ENCODE assay signal across 14 cellular contexts in the genomic region with DNA sequence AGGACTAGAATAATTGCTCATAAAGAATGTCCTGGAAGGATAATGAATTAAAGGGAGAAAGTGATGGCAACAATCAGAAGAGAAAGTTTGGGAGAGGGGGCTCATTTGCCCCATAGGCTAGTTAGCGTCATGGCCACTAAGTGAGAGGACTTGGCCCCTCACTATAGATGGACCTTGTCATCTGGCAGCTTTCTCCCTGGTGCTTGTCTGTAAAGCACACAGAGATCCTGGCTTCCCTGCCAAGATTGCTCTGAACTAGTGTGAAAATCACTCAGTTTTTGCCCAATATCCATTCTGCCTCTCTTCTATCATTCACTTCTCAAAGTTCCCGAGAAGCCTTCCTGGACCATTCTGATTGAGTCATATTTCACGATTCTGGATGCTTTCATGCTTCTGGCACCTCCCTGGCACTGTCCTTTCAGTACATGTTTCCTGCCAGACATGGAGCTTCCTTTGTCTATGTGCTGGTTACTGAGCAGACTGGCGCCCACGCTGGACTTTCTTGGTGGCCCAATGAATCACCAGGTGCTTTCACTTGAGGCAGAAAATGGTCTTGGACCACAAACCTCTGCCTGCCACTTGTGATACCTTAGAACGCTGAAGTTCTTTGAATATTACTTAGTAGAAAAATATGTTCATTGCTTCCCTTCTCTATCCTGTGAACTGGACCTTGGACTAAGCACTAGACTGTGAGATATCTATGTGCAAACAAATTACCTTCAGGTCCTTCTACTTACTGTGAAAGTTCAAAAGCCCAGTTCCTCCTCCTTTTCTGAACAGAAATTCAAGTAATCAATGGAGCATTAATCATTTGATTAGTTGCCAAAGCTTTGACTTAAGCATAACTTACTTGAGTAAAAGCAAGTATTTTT.
DNase-seq lines count a peak whose midpoint lies in the region; ATAC-seq and TF ChIP-seq lines count a peak whose summit lies in the region.
"Had no signal": no experiment of that assay in that cellular context is flagged by ENCODE, and none has a peak within 500 bp of the region (broad histone marks: within the 10 kb centered on the region; RNA-seq: fewer than 3 reads in every experiment).

No MANE protein-coding gene starts in this region.

- H3K4me3 Mint-ChIP-seq in CD4-positive, alpha-beta T cell, result no peak overlapping the region
- H3K4me3 Mint-ChIP-seq in natural killer cell, result peak overlapping the region; percentile 52
- H3K4me3 Mint-ChIP-seq: dendritic cell treated with granulocyte-macrophage colony-stimulating factor and Interleukin-4, amounts not matched to agents 40 ng/mL and 50 ng/mL, for 4 days had no signal

- POLR2A ChIA-PET in CD4-positive, alpha-beta T cell (lab: Charles Lee), result interaction anchor here (1.9 kb wide), 1 partner anchor 13 kb away, joined by 8 read pairs; no protein-coding TSS in a partner anchor

- no peak for DNase-seq in CD4-positive, alpha-beta T cell
- peak; percentile 37 for DNase-seq in HT1080 (ENCODE audit: low read depth)
- peak in 1 of 2 donors; percentile 76 for DNase-seq in activated naive CD4-positive, alpha-beta T cell treated with anti-CD3 and anti-CD28 coated beads, Interleukin-2, amount 50 U/mL, for 72 hours (ENCODE audit: low spot score in 2 of 2)
- no peak for DNase-seq in natural killer cell
- DNase-seq in BE2C, result no peak
- no peak for DNase-seq in epidermal melanocyte (ENCODE audit: insufficient read length, low spot score)
- DNase-seq in H4 (ENCODE audit: low spot score), result no peak
- DNase-seq: amygdala, Kasumi-1, NCI-H2081 treated with DMSO at 0.1 percent for 48 hours, SW 1271 had no signal

- H3K9me3 Mint-ChIP-seq in CD4-positive, alpha-beta T cell, result no peaks in the 10 kb centered on the region
- no peaks in the 10 kb centered on the region for H3K9me3 Mint-ChIP-seq in activated naive CD4-positive, alpha-beta T cell treated with anti-CD3 and anti-CD28 coated beads, Interleukin-2, amount 50 U/mL, for 72 hours
- no peaks in the 10 kb centered on the region for H3K9me3 Mint-ChIP-seq in natural killer cell
- H3K9me3 Mint-ChIP-seq: dendritic cell treated with granulocyte-macrophage colony-stimulating factor and Interleukin-4, amounts not matched to agents 40 ng/mL and 50 ng/mL, for 4 days had no signal

- no peak overlapping the region for H3K4me3 ChIP-seq in BE2C (ENCODE audit: low read depth, low read length)
- H3K4me3 ChIP-seq: BLaER1 had no signal

- H3K27me3 Mint-ChIP-seq in CD4-positive, alpha-beta T cell, result no peaks in the 10 kb centered on the region
- H3K27me3 Mint-ChIP-seq in natural killer cell (ENCODE audit: low read depth in 2 of 2), result peaks cover 0 to 6% of the 10 kb centered on the region in 2 donors

- peak overlapping the region; percentile 26 for H3K27ac Mint-ChIP-seq in CD4-positive, alpha-beta T cell
- peak overlapping the region in 1 of 2 donors; percentile 72 for H3K27ac Mint-ChIP-seq in activated naive CD4-positive, alpha-beta T cell treated with anti-CD3 and anti-CD28 coated beads, Interleukin-2, amount 50 U/mL, for 72 hours
- H3K27ac Mint-ChIP-seq in natural killer cell, result peak overlapping the region; percentile 5 to 35
- H3K27ac Mint-ChIP-seq: dendritic cell treated with granulocyte-macrophage colony-stimulating factor and Interleukin-4, amounts not matched to agents 40 ng/mL and 50 ng/mL, for 4 days had no signal

- no peaks in the 10 kb centered on the region for H3K4me1 ChIP-seq in BE2C
- H3K4me1 ChIP-seq: BLaER1 had no signal

- H3K36me3 Mint-ChIP-seq in CD4-positive, alpha-beta T cell (ENCODE audit: low read depth), result no peaks in the 10 kb centered on the region
- H3K36me3 Mint-ChIP-seq in activated naive CD4-positive, alpha-beta T cell treated with anti-CD3 and anti-CD28 coated beads, Interleukin-2, amount 50 U/mL, for 72 hours, result peaks cover 5 to 6% of the 10 kb centered on the region in 2 donors
- no peaks in the 10 kb centered on the region for H3K36me3 Mint-ChIP-seq in natural killer cell

- no peaks in the 10 kb centered on the region for H3K36me3 ChIP-seq in BE2C
- H3K36me3 ChIP-seq: BLaER1 had no signal

- intact Hi-C loops in CD4-positive, alpha-beta T cell (cut with DNase I, micrococcal nuclease), result no loop called here
- intact Hi-C loops in natural killer cell (cut with micrococcal nuclease), result no loop called here

- no peak overlapping the region for H3K27ac ChIP-seq in CD4-positive, alpha-beta T cell (ENCODE audit: low read depth, low read length)
- H3K27ac ChIP-seq: BLaER1 had no signal

- no peak for TF ChIP-seq CTCF in CD4-positive, alpha-beta T cell (IDR thresholded peaks at IDR 0.05)
- TF ChIP-seq CTCF in natural killer cell (IDR thresholded peaks at IDR 0.05) (no peak), BE2C (IDR thresholded peaks at IDR 0.05; ENCODE audit: low read depth, low read length) (no peak)

- H3K9me3 ChIP-seq in CD4-positive, alpha-beta T cell (ENCODE audit: control insufficient read depth, low read length), result no peaks in the 10 kb centered on the region
- no peaks in the 10 kb centered on the region for H3K9me3 ChIP-seq in BE2C
- H3K9me3 ChIP-seq: BLaER1 had no signal

- ATAC-seq in CD4-positive, alpha-beta T cell (ENCODE audit: poor library complexity), result peak; percentile 37
- peak; percentile 60 to 95 for ATAC-seq in activated naive CD4-positive, alpha-beta T cell treated with anti-CD3 and anti-CD28 coated beads, Interleukin-2, amount 50 U/mL, for 72 hours
- ATAC-seq in natural killer cell (peak; percentile 32 to 86 (median 68)), HG03159 (IDR thresholded peaks at IDR 0.05; ENCODE audit: unreplicated experiment) (no peak)

- H3K4me1 Mint-ChIP-seq in CD4-positive, alpha-beta T cell (ENCODE audit: low read depth), result peaks cover 96% of the 10 kb centered on the region
- H3K4me1 Mint-ChIP-seq in natural killer cell, result peaks cover 17 to 31% of the 10 kb centered on the region in 2 donors

- CTCF ChIA-PET in CD4-positive, alpha-beta T cell (lab: Charles Lee), result no interaction called here

- H3K27me3 ChIP-seq in CD4-positive, alpha-beta T cell (ENCODE audit: control insufficient read depth, insufficient read depth, low read length), result no peaks in the 10 kb centered on the region
- H3K27me3 ChIP-seq in BE2C, result no peaks in the 10 kb centered on the region
- H3K27me3 ChIP-seq: BLaER1 had no signal
